In the genomic region with DNA sequence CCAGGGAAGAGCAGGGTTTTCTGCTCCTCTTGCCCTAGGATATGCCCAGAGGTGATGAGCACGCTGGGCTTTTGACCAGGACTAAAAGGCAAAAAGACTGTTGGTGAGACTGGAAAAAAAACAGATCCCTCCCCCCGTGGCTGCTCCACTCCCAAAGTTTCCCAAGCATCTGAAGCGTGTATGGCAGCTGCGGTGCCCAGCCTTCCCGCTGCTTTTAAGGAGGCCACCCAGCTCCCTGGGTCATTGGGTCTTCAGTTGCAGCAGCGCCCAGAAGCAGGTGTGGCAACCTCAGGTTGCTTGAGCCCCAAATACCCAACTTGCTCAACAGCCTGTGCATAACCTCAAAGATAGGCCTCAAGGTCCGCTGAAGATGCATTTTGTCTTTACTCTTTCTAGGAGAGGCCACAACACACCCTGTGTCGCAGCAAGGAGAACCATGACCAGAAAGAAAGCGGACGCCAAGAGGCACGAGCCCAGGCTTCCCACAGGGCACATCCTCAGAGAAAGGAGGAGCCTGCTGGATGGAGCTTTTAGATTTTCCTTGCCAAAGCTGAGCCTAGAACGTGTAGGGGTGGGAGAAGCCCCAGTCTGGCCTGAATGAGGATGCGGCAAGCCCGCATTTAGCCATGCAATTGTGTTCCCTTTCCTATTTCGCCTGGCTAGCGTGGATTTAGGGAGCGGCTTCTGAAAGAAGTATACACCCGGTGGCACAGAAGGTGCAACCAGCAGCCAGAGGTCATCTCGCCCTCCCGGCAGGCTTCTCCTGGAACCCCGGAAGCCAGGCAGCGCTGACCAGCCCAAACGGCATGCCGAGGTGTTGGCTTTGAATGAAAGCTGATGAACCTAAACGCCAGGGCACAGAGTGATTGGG, we compare ENCODE assay signal across 8 cellular contexts. TPM values are rescaled to one million over a fixed set of nuclear protein-coding genes. Genes with fewer than 3 reads are reported as not detected.
DNase-seq lines count a peak whose midpoint lies in the region; ATAC-seq and TF ChIP-seq lines count a peak whose summit lies in the region.

No MANE protein-coding gene starts in this region.

- no peak overlapping the region for H3K4me3 ChIP-seq in CD4-positive, alpha-beta memory T cell (ENCODE audit: low read length in 2 of 2)
- H3K4me3 ChIP-seq in neural progenitor cell (peak overlapping the region; percentile 59), A673 (ENCODE audit: low read depth, low read length, poor library complexity, severe bottlenecking) (no peak overlapping the region)

- H3K27me3 ChIP-seq in CD4-positive, alpha-beta memory T cell (ENCODE audit: insufficient read depth, low read length), result no peaks in the 10 kb centered on the region
- no peaks in the 10 kb centered on the region for H3K27me3 ChIP-seq in neural progenitor cell
- H3K27me3 ChIP-seq in A673 (replicated peaks; ENCODE audit: insufficient read depth, low read depth, low read length, poor library complexity), result peaks cover 6% of the 10 kb centered on the region

- no peak overlapping the region for H2AFZ ChIP-seq in neural progenitor cell (replicated peaks)

- H3K79me2 ChIP-seq in neural progenitor cell (ENCODE audit: low read depth), result peaks cover 49% of the 10 kb centered on the region

- no peaks in the 10 kb centered on the region for H3K9me3 ChIP-seq in CD4-positive, alpha-beta memory T cell (ENCODE audit: control insufficient read depth in 1 of 2, low read length in 2 of 2)
- H3K9me3 ChIP-seq in KOPT-K1 (ENCODE audit: insufficient read depth, low read length, poor library complexity, severe bottlenecking), result no peaks in the 10 kb centered on the region
- H3K9me3 ChIP-seq in neural progenitor cell (ENCODE audit: low read depth), result no peaks in the 10 kb centered on the region
- H3K9me3 ChIP-seq in A673 (ENCODE audit: low read depth, low read length, poor library complexity, severe bottlenecking), result no peaks in the 10 kb centered on the region

- peak overlapping the region in 7 of 8 donors; percentile 82 to 94 (median 90) for H3K4me3 Mint-ChIP-seq in CD4-positive, alpha-beta memory T cell
- peak overlapping the region; percentile 86 to 92 for H3K4me3 Mint-ChIP-seq in effector memory CD8-positive, alpha-beta T cell
- H3K4me3 Mint-ChIP-seq in neural progenitor cell, result peak overlapping the region; percentile 93

- H3K4me1 ChIP-seq in CD4-positive, alpha-beta memory T cell (ENCODE audit: insufficient read depth, low read length), result peaks cover 20% of the 10 kb centered on the region
- H3K4me1 ChIP-seq in neural progenitor cell (peaks cover 37% of the 10 kb centered on the region), A673 (ENCODE audit: insufficient read depth, low read length, poor library complexity, severe bottlenecking) (peaks cover 3% of the 10 kb centered on the region)

- H3F3A ChIP-seq in neural progenitor cell (ENCODE audit: low read depth), result peaks cover 42% of the 10 kb centered on the region

- peak overlapping the region; percentile 83 for H3K4me2 ChIP-seq in neural progenitor cell

- H3K27me3 Mint-ChIP-seq in CD4-positive, alpha-beta memory T cell, result peaks cover under 1 to 2% of the 10 kb centered on the region in 2 donors
- H3K27me3 Mint-ChIP-seq in effector memory CD8-positive, alpha-beta T cell, result peaks cover 13 to 20% of the 10 kb centered on the region in 2 donors
- peaks cover 3% of the 10 kb centered on the region for H3K27me3 Mint-ChIP-seq in neural progenitor cell (ENCODE audit: insufficient read depth, low read depth)

- no peak overlapping the region for H3K9ac ChIP-seq in neural progenitor cell

- H3K36me3 Mint-ChIP-seq in CD4-positive, alpha-beta memory T cell, result no peaks in the 10 kb centered on the region
- H3K36me3 Mint-ChIP-seq in effector memory CD8-positive, alpha-beta T cell (ENCODE audit: insufficient read depth), result peaks cover 4% of the 10 kb centered on the region
- H3K36me3 Mint-ChIP-seq in neural progenitor cell, result peaks cover 24% of the 10 kb centered on the region

- intact Hi-C loops in CD4-positive, alpha-beta memory T cell (cut with micrococcal nuclease), result loop anchor here (2.0 to 5.0 kb wide), 2 partner anchors 55 to 65 kb away; no protein-coding TSS in a partner anchor
- intact Hi-C loops in A673 (cut with micrococcal nuclease; ENCODE audit: unreplicated experiment), result no loop called here

- H3K4me1 Mint-ChIP-seq in CD4-positive, alpha-beta memory T cell, result peaks cover 14 to 33% (median 19%) of the 10 kb centered on the region in 4 donors
- H3K4me1 Mint-ChIP-seq in effector memory CD8-positive, alpha-beta T cell (ENCODE audit: low read depth in 2 of 2), result peaks cover 15 to 16% of the 10 kb centered on the region in 2 donors
- peaks cover 60% of the 10 kb centered on the region for H3K4me1 Mint-ChIP-seq in neural progenitor cell

- no peak overlapping the region for H3K27ac ChIP-seq in CD4-positive, alpha-beta memory T cell (ENCODE audit: low read depth, low read length)
- H3K27ac ChIP-seq in KOPT-K1 (ENCODE audit: low read depth, low read length, poor library complexity, severe bottlenecking), result peak overlapping the region; percentile 31
- H3K27ac ChIP-seq in neural progenitor cell, result peak overlapping the region; percentile 8
- H3K27ac ChIP-seq in A673 (ENCODE audit: low read depth, low read length, poor library complexity, severe bottlenecking), result no peak overlapping the region

- no peak for DNase-seq in CD4-positive, alpha-beta memory T cell
- no peak for DNase-seq in effector memory CD8-positive, alpha-beta T cell
- DNase-seq in neural progenitor cell (ENCODE audit: low spot score) (peak; percentile 32), inferior parietal cortex (ENCODE audit: extremely low spot score) (no peak), HUDEP-2 (lab: John Stamatoyannopoulos, UW; ENCODE audit: unreplicated experiment in 76 of 76) (no peak), A673 (ENCODE audit: low spot score) (no peak)

- ATAC-seq in effector memory CD8-positive, alpha-beta T cell (replicated peaks), result no peak
- no peak for ATAC-seq in GM18867 (IDR thresholded peaks at IDR 0.05; ENCODE audit: unreplicated experiment)

- no peaks in the 10 kb centered on the region for H3K9me3 Mint-ChIP-seq in CD4-positive, alpha-beta memory T cell
- no peaks in the 10 kb centered on the region for H3K9me3 Mint-ChIP-seq in effector memory CD8-positive, alpha-beta T cell
- no peaks in the 10 kb centered on the region for H3K9me3 Mint-ChIP-seq in neural progenitor cell

- POLR2A ChIA-PET in CD4-positive, alpha-beta memory T cell (lab: Charles Lee; ENCODE audit: partially characterized antibody), result interaction anchor here (1.0 kb wide), 1 partner anchor 272 kb away, joined by 3 read pairs; no protein-coding TSS in a partner anchor
- POLR2A ChIA-PET in A673 (lab: Charles Lee; ENCODE audit: low non-redundant PET), result no interaction called here

- no peaks in the 10 kb centered on the region for H3K36me3 ChIP-seq in CD4-positive, alpha-beta memory T cell (ENCODE audit: insufficient read depth, low read length)
- H3K36me3 ChIP-seq in KOPT-K1 (ENCODE audit: insufficient read depth, low read length) (no peaks in the 10 kb centered on the region), neural progenitor cell (no peaks in the 10 kb centered on the region), A673 (ENCODE audit: insufficient read depth, low read length, poor library complexity, severe bottlenecking) (no peaks in the 10 kb centered on the region)

- H4K20me1 ChIP-seq in neural progenitor cell (ENCODE audit: low read depth), result peaks cover 32% of the 10 kb centered on the region

- CTCF ChIA-PET in CD4-positive, alpha-beta memory T cell (lab: Charles Lee; ENCODE audit: partially characterized antibody), result no interaction called here
- CTCF ChIA-PET in A673 (lab: Charles Lee), result no interaction called here

- no peak for TF ChIP-seq CTCF in neural progenitor cell (IDR thresholded peaks at IDR 0.05)
- TF ChIP-seq CTCF in A673 (conservative IDR thresholded peaks at IDR 0.05; ENCODE audit: low read depth, low read length), result no peak

- peak overlapping the region in 1 of 7 donors; percentile 33 for H3K27ac Mint-ChIP-seq in CD4-positive, alpha-beta memory T cell
- no peak overlapping the region for H3K27ac Mint-ChIP-seq in effector memory CD8-positive, alpha-beta T cell
- H3K27ac Mint-ChIP-seq in neural progenitor cell, result peak overlapping the region; percentile 90

- no TSS peak for BruUV-seq in A673 (replicated peaks; lab: Mats Ljungman, UMichigan)

RNA-seq across cellular contexts. Expression of gene SRGAP3, which starts 1.9 kb away (rescaled TPM):
- 1 to 10 TPM; 2.2 to 2.4 TPM for total RNA-seq in CD4-positive, alpha-beta memory T cell
- 1 to 10 TPM in 1 of 2 donors, under 1 TPM in 1; 0.35 to 1.2 TPM for polyA plus RNA-seq in CD4-positive, alpha-beta memory T cell
- 35.7 and 59.3 TPM in 2 replicates for total RNA-seq in neural progenitor cell (ENCODE audit: low replicate concordance)
- 0.69 and 0.81 TPM in 2 replicates for total RNA-seq in A673 (2021)

Comparison
In these comparisons a context has a peak if more than half of its experiments do, and no peak if none do; other contexts are left out.
1. H3K27ac ChIP-seq: peak in KOPT-K1 (single experiment) and neural progenitor cell (single experiment); none in CD4-positive, alpha-beta memory T cell (single experiment) and A673 (single experiment).
2. RNA of gene SRGAP3, which starts 1.9 kb away (total RNA-seq): 35.7 to 59.3 TPM in neural progenitor cell; 2.2 to 2.4 TPM in CD4-positive, alpha-beta memory T cell and 0.69 to 0.81 TPM in A673; every median in the first group is over 10 times any median in the second.
3. Peak in every context shown above with its lines, with median percentiles within 50 percentile points of each other: H3K4me3 Mint-ChIP-seq.